8 cellular contexts compared by ENCODE assay signal in the genomic region with DNA sequence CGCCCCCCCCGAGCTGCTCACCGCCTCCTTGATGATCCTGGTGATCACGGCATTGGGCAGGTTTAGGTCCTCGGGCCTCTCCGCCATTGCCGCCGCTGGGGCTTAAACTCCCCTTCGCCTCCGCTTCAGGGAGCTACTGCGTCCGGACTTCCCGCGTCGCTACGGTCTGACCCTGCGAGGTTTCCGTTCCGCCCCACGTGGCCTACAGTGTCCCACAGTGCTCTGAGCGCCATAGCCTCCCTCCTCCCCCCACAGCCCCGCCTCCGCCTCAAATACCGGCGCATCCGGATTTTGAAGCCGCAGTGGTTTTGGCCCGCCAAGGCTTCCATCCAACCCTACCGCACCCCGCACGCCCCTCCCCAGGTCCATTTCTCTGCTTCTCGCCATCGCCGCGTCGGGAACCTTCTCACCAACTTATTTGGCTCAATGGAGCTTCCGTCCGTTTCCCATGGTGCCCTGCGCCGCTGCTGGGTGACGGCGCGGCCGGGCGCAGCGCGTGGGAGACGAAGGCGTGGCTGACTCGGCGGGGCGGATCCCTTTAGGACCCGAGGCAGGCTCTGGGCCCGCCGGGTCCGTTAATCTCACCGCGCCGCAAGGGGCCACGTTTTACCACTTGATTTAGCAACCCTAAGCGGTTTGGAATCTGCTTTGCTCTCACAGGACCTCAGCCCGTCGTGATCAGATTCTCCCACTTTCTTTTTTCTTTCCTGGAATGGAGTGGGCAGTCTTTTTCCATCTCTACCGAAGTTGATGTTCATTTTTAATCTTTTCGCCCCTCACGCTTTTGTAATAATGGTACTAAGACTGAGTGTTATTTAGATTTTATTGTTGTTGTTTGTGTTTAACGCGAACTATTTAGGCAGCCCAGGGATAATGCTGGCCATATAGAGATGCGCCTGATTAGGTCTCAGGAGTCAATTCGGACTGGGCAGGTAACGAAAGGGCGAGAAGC. TPM values are rescaled to one million over a fixed set of nuclear protein-coding genes. Genes with fewer than 3 reads are reported as not detected.
DNase-seq lines count a peak whose midpoint lies in the region; ATAC-seq and TF ChIP-seq lines count a peak whose summit lies in the region.

A gene with protein sequence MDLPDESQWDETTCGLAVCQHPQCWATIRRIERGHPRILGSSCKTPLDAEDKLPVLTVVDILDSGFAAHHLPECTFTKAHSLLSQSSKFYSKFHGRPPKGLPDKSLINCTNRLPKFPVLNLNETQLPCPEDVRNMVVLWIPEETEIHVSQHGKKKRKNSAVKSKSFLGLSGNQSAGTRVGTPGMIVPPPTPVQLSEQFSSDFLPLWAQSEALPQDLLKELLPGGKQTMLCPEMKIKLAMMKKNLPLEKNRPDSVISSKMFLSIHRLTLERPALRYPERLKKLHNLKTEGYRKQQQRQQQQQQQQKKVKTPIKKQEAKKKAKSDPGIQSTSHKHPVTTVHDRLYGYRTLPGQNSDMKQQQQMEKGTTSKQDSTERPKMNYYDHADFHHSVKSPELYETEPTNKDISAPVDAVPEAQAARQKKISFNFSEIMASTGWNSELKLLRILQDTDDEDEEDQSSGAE (plus strand): TSS at position 541 of the 952 bp plus-strand sequence. CDS start 2,747 bp downstream, outside the sequence.
TSS of gene POLE3 (minus strand) at position 469 of the 952 bp plus-strand sequence. CDS start at position 87, 382 bp downstream.

- H3K4me3 ChIP-seq in GM23338 (peak within 1 kb of the TSS; percentile 70), fibroblast of mammary gland (ENCODE audit: control insufficient read depth, low read depth, low read length) (peak within 1 kb of the TSS; percentile 96)

- H3K79me2 ChIP-seq in GM23338 (replicated peaks; ENCODE audit: insufficient read depth), result peaks cover 14% of the 10 kb centered on the region

- H3K27ac ChIP-seq in GM23338 (ENCODE audit: low read depth), result peak within 1 kb of the TSS; percentile 97

- DNase-seq in Daoy (ENCODE audit: low read depth) (peak; percentile 100), GM23338 (ENCODE audit: low spot score) (peak; percentile 98), Kasumi-1 (lab: John Stamatoyannopoulos, UW) (peak; percentile 93 to 94), RKO (ENCODE audit: low spot score) (peak; percentile 97), fibroblast of mammary gland (ENCODE audit: low read depth) (peak; percentile 94)
- DNase-seq in naive thymus-derived CD8-positive, alpha-beta T cell, result peak; percentile 88 to 99 (median 94)
- peak; percentile 95 for DNase-seq in stimulated activated naive B cell treated with anti-CD40 and anti-IgM and Interleukin-4, amounts not matched to agents 10 μg/mL and 1 μg/mL and 100 μg/mL, for 72 hours

- H3K27ac Mint-ChIP-seq in GM23338, result peak within 1 kb of the TSS; percentile 100
- peak within 1 kb of the TSS; percentile 97 for H3K27ac Mint-ChIP-seq in activated T-helper 17 cell treated with anti-CD3 and anti-CD28 coated beads, Interleukin-2, amount 50 U/mL, for 72 hours
- peak within 1 kb of the TSS; percentile 98 to 100 (median 99) for H3K27ac Mint-ChIP-seq in naive thymus-derived CD8-positive, alpha-beta T cell
- H3K27ac Mint-ChIP-seq in stimulated activated naive B cell treated with anti-CD40 and anti-IgM and Interleukin-4, amounts not matched to agents 10 μg/mL and 1 μg/mL and 100 μg/mL, for 72 hours, result peak within 1 kb of the TSS; percentile 100

- peak within 1 kb of the TSS; percentile 82 for H3K4me2 ChIP-seq in GM23338

- TF ChIP-seq CTCF in GM23338 (conservative IDR thresholded peaks at IDR 0.05; ENCODE audit: low read depth in 2 of 2) (no peak), fibroblast of mammary gland (conservative IDR thresholded peaks at IDR 0.05; ENCODE audit: control insufficient read depth, insufficient read depth, low read depth, low read length) (no peak)

- POLR2A ChIA-PET in naive thymus-derived CD8-positive, alpha-beta T cell (lab: Charles Lee), result interaction anchor here (0.7 to 2.8 kb wide), 27 partner anchors 11 to 1078 kb away, joined by 3 to 62 read pairs (median 4); partner anchors contain the start of genes ALAD, BSPRY, CDC26 and HDHD3

- H3K4me3 Mint-ChIP-seq in GM23338, result peak within 1 kb of the TSS; percentile 99
- H3K4me3 Mint-ChIP-seq in activated T-helper 17 cell treated with anti-CD3 and anti-CD28 coated beads, Interleukin-2, amount 50 U/mL, for 72 hours, result peak within 1 kb of the TSS; percentile 97
- H3K4me3 Mint-ChIP-seq in naive thymus-derived CD8-positive, alpha-beta T cell, result peak within 1 kb of the TSS; percentile 94 to 99 (median 96)
- H3K4me3 Mint-ChIP-seq in stimulated activated naive B cell treated with anti-CD40 and anti-IgM and Interleukin-4, amounts not matched to agents 10 μg/mL and 1 μg/mL and 100 μg/mL, for 72 hours, result peak within 1 kb of the TSS; percentile 98 to 99

- H3K9me3 Mint-ChIP-seq in GM23338, result peaks cover 5% of the 10 kb centered on the region; the same call in 2 of the 3 replicates
- no peaks in the 10 kb centered on the region for H3K9me3 Mint-ChIP-seq in activated T-helper 17 cell treated with anti-CD3 and anti-CD28 coated beads, Interleukin-2, amount 50 U/mL, for 72 hours
- H3K9me3 Mint-ChIP-seq in naive thymus-derived CD8-positive, alpha-beta T cell, result no peaks in the 10 kb centered on the region
- no peaks in the 10 kb centered on the region for H3K9me3 Mint-ChIP-seq in stimulated activated naive B cell treated with anti-CD40 and anti-IgM and Interleukin-4, amounts not matched to agents 10 μg/mL and 1 μg/mL and 100 μg/mL, for 72 hours

- peaks cover 14% of the 10 kb centered on the region for H3K27me3 Mint-ChIP-seq in GM23338 (ENCODE audit: insufficient read depth, low read depth, poor library complexity)
- H3K27me3 Mint-ChIP-seq in activated T-helper 17 cell treated with anti-CD3 and anti-CD28 coated beads, Interleukin-2, amount 50 U/mL, for 72 hours, result no peaks in the 10 kb centered on the region
- H3K27me3 Mint-ChIP-seq in naive thymus-derived CD8-positive, alpha-beta T cell, result peaks cover 0 to 3% (median 0%) of the 10 kb centered on the region in 5 donors
- H3K27me3 Mint-ChIP-seq in stimulated activated naive B cell treated with anti-CD40 and anti-IgM and Interleukin-4, amounts not matched to agents 10 μg/mL and 1 μg/mL and 100 μg/mL, for 72 hours, result no peaks in the 10 kb centered on the region

- H3K4me1 ChIP-seq in GM23338 (ENCODE audit: insufficient read depth), result peaks cover 9% of the 10 kb centered on the region; the same call in 1 of the 2 replicates

- H4K20me1 ChIP-seq in GM23338 (replicated peaks; ENCODE audit: insufficient read depth), result peaks cover 6% of the 10 kb centered on the region

- peaks cover 24% of the 10 kb centered on the region for H3F3A ChIP-seq in GM23338 (replicated peaks; ENCODE audit: low read depth)

- peaks cover 39% of the 10 kb centered on the region for H3K36me3 Mint-ChIP-seq in GM23338 (ENCODE audit: low read depth)
- peaks cover 43% of the 10 kb centered on the region for H3K36me3 Mint-ChIP-seq in activated T-helper 17 cell treated with anti-CD3 and anti-CD28 coated beads, Interleukin-2, amount 50 U/mL, for 72 hours (ENCODE audit: low read depth)
- H3K36me3 Mint-ChIP-seq in naive thymus-derived CD8-positive, alpha-beta T cell, result peaks cover 0 to 30% (median 4%) of the 10 kb centered on the region in 3 donors
- H3K36me3 Mint-ChIP-seq in stimulated activated naive B cell treated with anti-CD40 and anti-IgM and Interleukin-4, amounts not matched to agents 10 μg/mL and 1 μg/mL and 100 μg/mL, for 72 hours, result peaks cover 19 to 28% of the 10 kb centered on the region in 2 donors

- H3K27me3 ChIP-seq in GM23338 (ENCODE audit: insufficient read depth), result no peaks in the 10 kb centered on the region

- H2AFZ ChIP-seq in GM23338, result peak within 1 kb of the TSS; percentile 74

- H3K4me1 Mint-ChIP-seq in GM23338, result peaks cover 22% of the 10 kb centered on the region
- H3K4me1 Mint-ChIP-seq in activated T-helper 17 cell treated with anti-CD3 and anti-CD28 coated beads, Interleukin-2, amount 50 U/mL, for 72 hours, result peaks cover 19% of the 10 kb centered on the region
- peaks cover 20 to 39% (median 36%) of the 10 kb centered on the region in 4 donors for H3K4me1 Mint-ChIP-seq in naive thymus-derived CD8-positive, alpha-beta T cell
- peaks cover 15 to 32% of the 10 kb centered on the region in 2 donors for H3K4me1 Mint-ChIP-seq in stimulated activated naive B cell treated with anti-CD40 and anti-IgM and Interleukin-4, amounts not matched to agents 10 μg/mL and 1 μg/mL and 100 μg/mL, for 72 hours

- peaks cover 15% of the 10 kb centered on the region for H3K36me3 ChIP-seq in GM23338 (ENCODE audit: insufficient read depth)

- H3K9me2 ChIP-seq in GM23338 (ENCODE audit: insufficient read depth), result no peaks in the 10 kb centered on the region

- peak; percentile 90 for ATAC-seq in GM23338
- ATAC-seq in activated T-helper 17 cell treated with anti-CD3 and anti-CD28 coated beads, Interleukin-2, amount 50 U/mL, for 72 hours (replicated peaks), result peak; percentile 96
- ATAC-seq in naive thymus-derived CD8-positive, alpha-beta T cell, result peak; percentile 88 to 89
- ATAC-seq in stimulated activated naive B cell treated with anti-CD40 and anti-IgM and Interleukin-4, amounts not matched to agents 10 μg/mL and 1 μg/mL and 100 μg/mL, for 72 hours (replicated peaks), result peak; percentile 93 to 96

RNA-seq across cellular contexts. Expression of the first gene that starts in this region (rescaled TPM):
- 0.54 and 1.4 TPM in 2 replicates for total RNA-seq in Daoy (2014; rRNA removed; shearing (Covaris generic))
- 0.08 and 1.1 TPM in 2 replicates for total RNA-seq in GM23338 (2014; rRNA removed; shearing (Covaris generic))
- 0.14 and 0.63 TPM in 2 replicates for polyA plus RNA-seq in GM23338 (2016; fragmentation: Nextera tagmentation; extraction: Ambion mirVana)
- total RNA-seq in activated T-helper 17 cell treated with anti-CD3 and anti-CD28 coated beads, Interleukin-2, amount 50 U/mL, for 72 hours, result under 1 TPM; 0.69 to 0.76 TPM
- total RNA-seq in naive thymus-derived CD8-positive, alpha-beta T cell, result 1 to 10 TPM; 1.1 to 1.2 TPM
- polyA plus RNA-seq in naive thymus-derived CD8-positive, alpha-beta T cell, result under 1 TPM in 2 of 3 donors, not detected in 1; 0.55 to 0.81 TPM

RNA-seq across cellular contexts. Expression of gene POLE3, which starts in this region (rescaled TPM):
- total RNA-seq in Daoy (2014; rRNA removed; shearing (Covaris generic)), result 175 and 228 TPM in 2 replicates
- total RNA-seq in GM23338 (2014; rRNA removed; shearing (Covaris generic)), result 39.2 and 44.4 TPM in 2 replicates
- polyA plus RNA-seq in GM23338 (2016; fragmentation: Nextera tagmentation; extraction: Ambion mirVana), result 81.3 and 103 TPM in 2 replicates
- 10 to 100 TPM; 35.5 to 85.2 TPM for total RNA-seq in activated T-helper 17 cell treated with anti-CD3 and anti-CD28 coated beads, Interleukin-2, amount 50 U/mL, for 72 hours
- 10 to 100 TPM; 59.5 to 64.2 TPM for total RNA-seq in naive thymus-derived CD8-positive, alpha-beta T cell
- 100 to 1,000 TPM; 116 to 138 (median 125) TPM for polyA plus RNA-seq in naive thymus-derived CD8-positive, alpha-beta T cell

Comparison
In these comparisons a context has a peak if more than half of its experiments do, and no peak if none do; other contexts are left out.
1. Peak in every context shown above with its lines: DNase-seq, ATAC-seq, H3K4me3 ChIP-seq and H3K27ac ChIP-seq.